ENCODE assay signal across 8 cellular contexts in the genomic region with DNA sequence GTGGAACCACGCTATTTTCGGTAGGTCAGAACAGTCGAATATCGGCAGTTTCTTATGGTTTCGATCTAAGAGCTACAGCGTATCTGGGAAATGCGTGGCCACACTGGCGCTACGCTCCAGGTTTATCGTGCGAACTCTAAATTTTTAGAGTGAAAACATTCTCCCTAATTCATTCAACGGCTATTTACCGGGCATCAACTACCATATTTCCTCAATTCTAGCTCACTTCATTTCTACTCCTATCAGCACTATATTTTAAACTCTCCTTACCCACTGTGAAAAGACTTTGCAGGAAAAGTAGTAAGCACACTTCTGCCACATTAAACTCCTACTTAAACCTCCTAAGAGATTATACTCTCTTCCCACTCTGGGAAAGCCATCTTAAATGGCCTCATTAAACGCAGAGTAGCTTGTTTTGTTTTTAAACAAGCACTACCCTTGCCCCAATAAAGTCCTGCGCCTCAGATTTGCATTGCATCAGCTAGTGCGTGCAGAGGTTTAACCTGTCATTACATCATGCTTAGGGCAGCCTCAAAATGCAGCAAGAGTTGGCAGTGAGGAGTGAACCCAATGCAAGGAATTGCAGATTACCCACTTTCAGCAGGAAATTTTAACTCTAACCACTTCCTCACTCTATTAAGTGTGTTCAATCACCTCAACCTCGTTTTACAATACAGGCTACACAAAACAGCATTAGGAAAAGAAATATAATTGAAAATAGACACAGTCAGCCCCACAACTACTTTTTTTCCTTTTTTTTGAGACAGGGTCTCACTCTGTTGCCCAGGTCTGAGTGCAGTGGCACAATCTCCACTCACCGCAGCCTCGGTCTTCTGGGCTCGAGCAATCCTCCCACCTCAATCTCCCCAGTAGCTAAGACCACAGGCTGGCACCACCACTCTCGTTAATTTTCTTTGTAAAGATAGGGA. TPM values are rescaled to one million over a fixed set of nuclear protein-coding genes. Genes with fewer than 3 reads are reported as not detected.
DNase-seq lines count a peak whose midpoint lies in the region; ATAC-seq, FAIRE-seq and TF ChIP-seq lines count a peak whose summit lies in the region.

No MANE protein-coding gene starts in this region.

- peaks cover 98% of the 10 kb centered on the region for H3K79me2 ChIP-seq in astrocyte (ENCODE audit: insufficient read depth, low read length)

- H4K20me1 ChIP-seq in astrocyte (ENCODE audit: insufficient read depth, low read length), result peaks cover 91% of the 10 kb centered on the region

- FAIRE-seq in astrocyte (lab: Jason Lieb, UNC), result peak; percentile 37

- H3K27ac ChIP-seq in HL-60 (replicated peaks) (peak overlapping the region; percentile 68), astrocyte (ENCODE audit: low read depth, low read length) (peak overlapping the region; percentile 73)

- H3K36me3 ChIP-seq in astrocyte (ENCODE audit: insufficient read depth, low read length), result peaks cover 5% of the 10 kb centered on the region
- no peaks in the 10 kb centered on the region for H3K36me3 ChIP-seq in iPS-15b (ENCODE audit: control insufficient read depth, insufficient read depth, low read length)
- peaks cover 9% of the 10 kb centered on the region for H3K36me3 ChIP-seq in skeletal muscle satellite cell (ENCODE audit: insufficient read depth, low read length)

- peak overlapping the region; percentile 80 for H3K9ac ChIP-seq in astrocyte (ENCODE audit: low read length)
- H3K9ac ChIP-seq in iPS-15b (ENCODE audit: low read depth, low read length), result peak overlapping the region; percentile 81
- peak overlapping the region; percentile 79 for H3K9ac ChIP-seq in skeletal muscle satellite cell (ENCODE audit: low read depth, low read length)

- H3K4me2 ChIP-seq in astrocyte (ENCODE audit: low read length) (peak overlapping the region; percentile 87), skeletal muscle satellite cell (ENCODE audit: low read length) (peak overlapping the region; percentile 89)

- no peaks in the 10 kb centered on the region for H3K27me3 Mint-ChIP-seq in astrocyte (ENCODE audit: low read depth, unreplicated experiment)

- peaks cover 4% of the 10 kb centered on the region for H3K9me3 Mint-ChIP-seq in astrocyte (ENCODE audit: unreplicated experiment)

- peaks cover 38% of the 10 kb centered on the region for H3K4me1 Mint-ChIP-seq in astrocyte (ENCODE audit: low read depth, unreplicated experiment)

- H3K4me1 ChIP-seq in astrocyte (ENCODE audit: insufficient read depth, low read length) (peaks cover 22% of the 10 kb centered on the region), iPS-15b (ENCODE audit: control insufficient read depth, insufficient read depth, low read length) (peaks cover 15% of the 10 kb centered on the region), skeletal muscle satellite cell (ENCODE audit: control insufficient read depth, insufficient read depth, low read length) (peaks cover 28% of the 10 kb centered on the region)

- peak overlapping the region; percentile 98 for H3K27ac Mint-ChIP-seq in astrocyte (ENCODE audit: unreplicated experiment)

- peak overlapping the region; percentile 63 for H3K4me3 ChIP-seq in HL-60 (replicated peaks; ENCODE audit: insufficient read depth, low read length)
- peak overlapping the region; percentile 64 for H3K4me3 ChIP-seq in astrocyte (ENCODE audit: insufficient read depth, low read depth, low read length)
- peak overlapping the region; percentile 79 for H3K4me3 ChIP-seq in iPS-15b (ENCODE audit: low read depth, low read length)
- peak overlapping the region; percentile 69 for H3K4me3 ChIP-seq in skeletal muscle satellite cell (ENCODE audit: low read length)

- peak; percentile 61 for ATAC-seq in GM21381 (IDR thresholded peaks at IDR 0.05; ENCODE audit: unreplicated experiment)

- H3K9me3 ChIP-seq in astrocyte (ENCODE audit: insufficient read depth, low read depth, low read length) (no peaks in the 10 kb centered on the region), iPS-15b (ENCODE audit: control insufficient read depth, insufficient read depth, low read length) (no peaks in the 10 kb centered on the region), skeletal muscle satellite cell (replicated peaks; ENCODE audit: low read length) (no peaks in the 10 kb centered on the region)

- peaks cover 5% of the 10 kb centered on the region for H3K36me3 Mint-ChIP-seq in astrocyte (ENCODE audit: low read depth, unreplicated experiment)

- no peaks in the 10 kb centered on the region for H3K27me3 ChIP-seq in HL-60 (ENCODE audit: insufficient read depth, poor library complexity, severe bottlenecking)
- no peaks in the 10 kb centered on the region for H3K27me3 ChIP-seq in astrocyte (ENCODE audit: insufficient read depth, low read length)
- H3K27me3 ChIP-seq in iPS-15b (ENCODE audit: control insufficient read depth, insufficient read depth, low read length), result no peaks in the 10 kb centered on the region
- H3K27me3 ChIP-seq in skeletal muscle satellite cell (ENCODE audit: control insufficient read depth, insufficient read depth, low read length), result no peaks in the 10 kb centered on the region

- TF ChIP-seq CTCF in HL-60 (IDR thresholded peaks at IDR 0.05; ENCODE audit: insufficient read depth, low read length) (no peak), astrocyte (IDR thresholded peaks at IDR 0.05; ENCODE audit: insufficient read depth, low read depth, low read length) (no peak)

- peak overlapping the region; percentile 91 for H3K4me3 Mint-ChIP-seq in astrocyte (ENCODE audit: unreplicated experiment)

- peak; percentile 87 for DNase-seq in ELR (ENCODE audit: low read depth)
- peak; percentile 91 to 93 for DNase-seq in HL-60 (ENCODE audit: low read depth in 1 of 2, low spot score in 1 of 2)
- peak; percentile 80 for DNase-seq in SIG-M5 treated with dmso at 0.1 percent for 504 hours (lab: John Stamatoyannopoulos, UW; ENCODE audit: unreplicated experiment)
- peak; percentile 93 for DNase-seq in astrocyte (ENCODE audit: low read depth)
- DNase-seq in NCI-H1048 (lab: John Stamatoyannopoulos, UW), result no peak

- H2AFZ ChIP-seq in astrocyte (ENCODE audit: low read depth, low read length), result no peak overlapping the region

RNA-seq across cellular contexts. Expression of a gene that starts 18.8 kb away (rescaled TPM):
- total RNA-seq in astrocyte, result 22.5 and 24.4 TPM in 2 replicates
- 17.0 and 18.3 TPM in 2 replicates for total RNA-seq in skeletal muscle satellite cell (2012; rRNA removed)
